39 cellular contexts compared by ENCODE assay signal in the genomic region with DNA sequence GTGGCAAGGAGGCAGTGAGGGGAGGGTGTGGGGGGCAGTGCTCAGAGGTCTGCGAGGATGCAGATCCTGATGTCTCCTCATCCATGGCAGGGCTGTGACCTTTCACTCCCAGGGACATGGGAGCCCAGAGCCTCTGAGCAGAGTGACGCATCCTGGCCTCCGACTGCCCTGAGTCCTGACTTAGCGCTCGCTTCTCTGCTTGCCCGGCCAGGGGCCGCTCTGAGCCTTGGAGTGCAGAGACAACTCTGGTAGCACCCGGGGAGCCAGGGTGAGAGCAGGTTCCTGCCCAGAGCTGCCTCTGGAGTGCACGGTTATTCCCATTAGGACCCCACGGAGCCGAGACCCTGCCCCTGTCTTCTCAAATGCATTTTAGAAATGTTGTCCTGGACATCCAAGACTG.
"Had no signal": no experiment of that assay in that cellular context is flagged by ENCODE, and none has a peak within 500 bp of the region (broad histone marks: within the 10 kb centered on the region; RNA-seq: fewer than 3 reads in every experiment).

No MANE protein-coding gene starts in this region.

- H3K27me3 ChIP-seq: ascending aorta, body of pancreas, brain microvascular endothelial cell, cardiac muscle cell had no signal

- H3K4me3 ChIP-seq: ascending aorta, body of pancreas, breast epithelium, cardiac muscle cell had no signal

- H3K4me1 Mint-ChIP-seq: activated naive CD8-positive, alpha-beta T cell treated with anti-CD3 and anti-CD28 coated beads, Interleukin-2, amount 10 ng/mL, durations not matched to agents 7 days and 5 days; activated T-helper 17 cell treated with anti-CD3 and anti-CD28 coated beads, Interleukin-2, amount 50 U/mL, for 72 hours; central memory CD8-positive, alpha-beta T cell had no signal

- H3K4me3 Mint-ChIP-seq: activated naive CD4-positive, alpha-beta T cell treated with anti-CD3 and anti-CD28 coated beads for 36 hours; activated naive CD4-positive, alpha-beta T cell treated with anti-CD3 and anti-CD28 coated beads, Interleukin-2, amount 50 U/mL, for 24 hours; activated naive CD8-positive, alpha-beta T cell; activated naive CD8-positive, alpha-beta T cell treated with anti-CD3 and anti-CD28 coated beads for 36 hours; activated naive CD8-positive, alpha-beta T cell treated with anti-CD3 and anti-CD28 coated beads, Interleukin-2, amount 10 ng/mL, durations not matched to agents 7 days and 5 days; activated naive CD8-positive, alpha-beta T cell treated with anti-CD3 and anti-CD28 coated beads, Interleukin-2, amount 50 U/mL, for 24 hours; activated T-cell treated with anti-CD3 and anti-CD28 coated beads, Interleukin-2, amount 50 U/mL, for 24 hours; activated T-cell treated with anti-CD3 and anti-CD28 coated beads, Interleukin-2, amount 50 U/mL, for 4 hours; activated T-cell treated with anti-CD3 and anti-CD28 coated beads, Interleukin-2, amount 50 U/mL, for 72 hours; activated T-helper 1 cell treated with anti-CD3 and anti-CD28 coated beads, Interleukin-12 subunit alpha, Interleukin-12 subunit beta, Interleukin-2, Interleukin-4 antibody, amounts not matched to agents 30 ng/mL and 10 ng/mL and 1 ng/mL, durations not matched to agents 14 hours and 24 hours and 36 hours; activated T-helper 17 cell treated with anti-CD3 and anti-CD28 coated beads, Interleukin-2, amount 50 U/mL, for 72 hours; brain; central memory CD8-positive, alpha-beta T cell had no signal

- H3K27me3 Mint-ChIP-seq: activated naive CD4-positive, alpha-beta T cell treated with anti-CD3 and anti-CD28 coated beads, Interleukin-2, amount 50 U/mL, for 24 hours; activated naive CD8-positive, alpha-beta T cell; activated naive CD8-positive, alpha-beta T cell treated with anti-CD3 and anti-CD28 coated beads for 36 hours; activated naive CD8-positive, alpha-beta T cell treated with anti-CD3 and anti-CD28 coated beads, Interleukin-2, amount 10 ng/mL, durations not matched to agents 7 days and 5 days; activated naive CD8-positive, alpha-beta T cell treated with anti-CD3 and anti-CD28 coated beads, Interleukin-2, amount 50 U/mL, for 24 hours; activated T-cell treated with anti-CD3 and anti-CD28 coated beads, Interleukin-2, amount 50 U/mL, for 24 hours; activated T-helper 17 cell treated with anti-CD3 and anti-CD28 coated beads, Interleukin-2, amount 50 U/mL, for 72 hours; central memory CD8-positive, alpha-beta T cell had no signal

- FAIRE-seq: astrocyte, bronchial epithelial cell had no signal

- H3K9me3 Mint-ChIP-seq: activated naive CD4-positive, alpha-beta T cell treated with anti-CD3 and anti-CD28 coated beads for 36 hours; activated naive CD4-positive, alpha-beta T cell treated with anti-CD3 and anti-CD28 coated beads, Interleukin-2, amount 50 U/mL, for 24 hours; activated naive CD8-positive, alpha-beta T cell treated with anti-CD3 and anti-CD28 coated beads for 36 hours; activated naive CD8-positive, alpha-beta T cell treated with anti-CD3 and anti-CD28 coated beads, Interleukin-2, amount 50 U/mL, for 24 hours; activated T-cell treated with anti-CD3 and anti-CD28 coated beads, Interleukin-2, amount 50 U/mL, for 24 hours; activated T-cell treated with anti-CD3 and anti-CD28 coated beads, Interleukin-2, amount 50 U/mL, for 72 hours; activated T-helper 1 cell treated with anti-CD3 and anti-CD28 coated beads, Interleukin-12 subunit alpha, Interleukin-12 subunit beta, Interleukin-2, Interleukin-4 antibody, amounts not matched to agents 30 ng/mL and 10 ng/mL and 1 ng/mL, durations not matched to agents 14 hours and 24 hours and 36 hours; activated T-helper 17 cell treated with anti-CD3 and anti-CD28 coated beads, Interleukin-2, amount 50 U/mL, for 72 hours; activated T-helper 2 cell treated with anti-CD3 and anti-CD28 coated beads, Interferon-gamma antibody, Interleukin-2, Interleukin-4, amounts not matched to agents 10 μg/mL and 5 μg/mL and 100 μg/mL, durations not matched to agents 14 hours and 24 hours and 36 hours; central memory CD8-positive, alpha-beta T cell had no signal

- H3K36me3 ChIP-seq: ascending aorta, brain microvascular endothelial cell, breast epithelium, cardiac muscle cell had no signal

- DNase-seq: activated effector memory CD4-positive, alpha-beta T cell treated with anti-CD3 and anti-CD28 coated beads, Interleukin-2, amount 50 U/mL, for 16 hours; activated effector memory CD4-positive, alpha-beta T cell treated with Interleukin-2 at 50 U/mL for 16 hours; activated gamma-delta T cell; activated gamma-delta T cell treated with Interleukin-2 at 50 U/mL for 16 hours; activated naive CD4-positive, alpha-beta T cell; activated naive CD4-positive, alpha-beta T cell treated with anti-CD3 and anti-CD28 coated beads for 36 hours; activated naive CD4-positive, alpha-beta T cell treated with anti-CD3 and anti-CD28 coated beads, Interleukin-2, amount 50 U/mL, for 16 hours; activated naive CD4-positive, alpha-beta T cell treated with Interleukin-2 at 50 U/mL for 16 hours; activated naive CD8-positive, alpha-beta T cell treated with anti-CD3 and anti-CD28 coated beads for 36 hours; activated naive CD8-positive, alpha-beta T cell treated with anti-CD3 and anti-CD28 coated beads, Interleukin-2, amount 10 ng/mL, durations not matched to agents 7 days and 5 days; activated naive CD8-positive, alpha-beta T cell treated with anti-CD3 and anti-CD28 coated beads, Interleukin-2, amount 50 U/mL, for 24 hours; activated T-cell treated with anti-CD3 and anti-CD28 coated beads for 4 hours; activated T-cell treated with anti-CD3 and anti-CD28 coated beads, Interleukin-2, amount 50 U/mL, for 1 hour; activated T-cell treated with anti-CD3 and anti-CD28 coated beads, Interleukin-2, amount 50 U/mL, for 24 hours; activated T-cell treated with anti-CD3 and anti-CD28 coated beads, Interleukin-2, amount 50 U/mL, for 4 hours; activated T-cell treated with anti-CD3 and anti-CD28 coated beads, Interleukin-2, amount 50 U/mL, for 48 hours; activated T-cell treated with anti-CD3 and anti-CD28 coated beads, Interleukin-2, amount 50 U/mL, for 72 hours; amniotic stem cell; amygdala; anterior cingulate cortex; aorta; body of pancreas; brain microvascular endothelial cell; caudate nucleus; central memory CD4-positive, alpha-beta T cell; cerebellar nuclear complex had no signal

- H3K27ac ChIP-seq: ascending aorta, body of pancreas, brain microvascular endothelial cell, breast epithelium, cardiac muscle cell had no signal

- H3K27ac Mint-ChIP-seq: activated naive CD4-positive, alpha-beta T cell treated with anti-CD3 and anti-CD28 coated beads, Interleukin-2, amount 50 U/mL, for 24 hours; activated naive CD8-positive, alpha-beta T cell; activated naive CD8-positive, alpha-beta T cell treated with anti-CD3 and anti-CD28 coated beads for 36 hours; activated naive CD8-positive, alpha-beta T cell treated with anti-CD3 and anti-CD28 coated beads, Interleukin-2, amount 10 ng/mL, durations not matched to agents 7 days and 5 days; activated naive CD8-positive, alpha-beta T cell treated with anti-CD3 and anti-CD28 coated beads, Interleukin-2, amount 50 U/mL, for 24 hours; activated T-cell treated with anti-CD3 and anti-CD28 coated beads, Interleukin-2, amount 50 U/mL, for 24 hours; activated T-cell treated with anti-CD3 and anti-CD28 coated beads, Interleukin-2, amount 50 U/mL, for 72 hours; activated T-helper 1 cell treated with anti-CD3 and anti-CD28 coated beads, Interleukin-12 subunit alpha, Interleukin-12 subunit beta, Interleukin-2, Interleukin-4 antibody, amounts not matched to agents 30 ng/mL and 10 ng/mL and 1 ng/mL, durations not matched to agents 14 hours and 24 hours and 36 hours; activated T-helper 17 cell treated with anti-CD3 and anti-CD28 coated beads, Interleukin-2, amount 50 U/mL, for 72 hours; activated T-helper 2 cell treated with anti-CD3 and anti-CD28 coated beads, Interferon-gamma antibody, Interleukin-2, Interleukin-4, amounts not matched to agents 10 μg/mL and 5 μg/mL and 100 μg/mL, durations not matched to agents 14 hours and 24 hours and 36 hours; brain had no signal

- H3K9me3 ChIP-seq: ascending aorta, body of pancreas, breast epithelium had no signal

- ATAC-seq: activated naive CD4-positive, alpha-beta T cell treated with anti-CD3 and anti-CD28 coated beads, Interleukin-2, amount 50 U/mL, for 72 hours; activated naive CD8-positive, alpha-beta T cell treated with anti-CD3 and anti-CD28 coated beads, Interleukin-2, amount 50 U/mL, for 24 hours; activated T-cell treated with anti-CD3 and anti-CD28 coated beads, Interleukin-2, amount 50 U/mL, for 4 hours; activated T-cell treated with anti-CD3 and anti-CD28 coated beads, Interleukin-2, amount 50 U/mL, for 72 hours; activated T-helper 17 cell treated with anti-CD3 and anti-CD28 coated beads, Interleukin-2, amount 50 U/mL, for 72 hours; body of pancreas had no signal

- H3K36me3 Mint-ChIP-seq: activated naive CD4-positive, alpha-beta T cell treated with anti-CD3 and anti-CD28 coated beads, Interleukin-2, amount 50 U/mL, for 24 hours; activated naive CD4-positive, alpha-beta T cell treated with anti-CD3 and anti-CD28 coated beads, Interleukin-2, amount 50 U/mL, for 72 hours; activated naive CD8-positive, alpha-beta T cell; activated naive CD8-positive, alpha-beta T cell treated with anti-CD3 and anti-CD28 coated beads for 36 hours; activated naive CD8-positive, alpha-beta T cell treated with anti-CD3 and anti-CD28 coated beads, Interleukin-2, amount 10 ng/mL, durations not matched to agents 7 days and 5 days; brain had no signal

- H3K4me1 ChIP-seq: ascending aorta, breast epithelium had no signal
